In the genomic region with DNA sequence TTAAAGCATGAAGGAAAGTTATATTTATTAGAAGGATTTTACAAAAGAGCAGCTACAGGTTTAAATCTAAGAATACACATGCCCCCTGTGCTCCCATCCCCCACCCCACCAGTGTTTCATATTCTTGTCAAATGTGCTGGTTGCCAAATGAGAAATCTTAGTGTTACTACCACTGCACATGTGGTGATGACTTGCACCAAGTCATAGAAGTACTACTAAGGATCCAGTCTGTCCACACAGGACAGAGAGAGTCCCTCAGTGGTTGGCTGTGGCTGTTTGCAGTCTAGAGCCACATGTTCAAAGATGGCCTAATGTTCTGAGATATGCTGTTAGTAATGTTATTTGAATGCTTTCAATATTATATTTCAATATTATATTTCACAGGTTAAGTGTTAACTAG, we compare ENCODE assay signal across 28 cellular contexts.
"Had no signal": no experiment of that assay in that cellular context is flagged by ENCODE, and none has a peak within 500 bp of the region (broad histone marks: within the 10 kb centered on the region; RNA-seq: fewer than 3 reads in every experiment).

No MANE protein-coding gene starts in this region.

- H3K4me1 Mint-ChIP-seq: immature natural killer cell; naive thymus-derived CD4-positive, alpha-beta T cell; stimulated activated naive CD8-positive, alpha-beta T cell treated with anti-CD3 and anti-CD28 coated beads, Interleukin-15, amount 100 ng/mL, for 72 hours had no signal

- H3K4me1 ChIP-seq: esophagus squamous epithelium, lower lobe of right lung, psoas muscle, suprapubic skin, transverse colon, upper lobe of right lung had no signal

- H3K4me3 ChIP-seq: esophagus squamous epithelium, lower lobe of right lung, ovary, psoas muscle, suprapubic skin, transverse colon, upper lobe of right lung, uterus had no signal

- H3K9me3 ChIP-seq: esophagus squamous epithelium, lower lobe of right lung, ovary, psoas muscle, suprapubic skin, transverse colon, upper lobe of right lung, uterus had no signal

- H3K27ac Mint-ChIP-seq: effector memory CD8-positive, alpha-beta T cell; immature natural killer cell; naive thymus-derived CD4-positive, alpha-beta T cell; stimulated activated naive CD8-positive, alpha-beta T cell treated with anti-CD3 and anti-CD28 coated beads, Interleukin-15, amount 100 ng/mL, for 72 hours had no signal

- H3K27ac ChIP-seq: esophagus squamous epithelium, lower lobe of right lung, ovary, psoas muscle, suprapubic skin, transverse colon, upper lobe of right lung had no signal

- H3K36me3 Mint-ChIP-seq: immature natural killer cell had no signal

- DNase-seq: cortex of kidney; effector memory CD8-positive, alpha-beta T cell; erythroblast; esophagus squamous epithelium; hypothalamus; immature natural killer cell; islet precursor cell; left ventricle myocardium superior; lower lobe of right lung; midbrain; naive thymus-derived CD4-positive, alpha-beta T cell; nephron progenitor cell; nucleus accumbens; ovary; posterior cingulate gyrus; psoas muscle; right cardiac atrium; small intestine; stimulated activated CD4-positive, alpha-beta T cell treated with anti-CD3 and anti-CD28 coated beads, Interleukin-12 subunit alpha, Interleukin-12 subunit beta, amount 100 ng/mL, for 4 hours; stimulated activated CD4-positive, alpha-beta T cell treated with anti-CD3 and anti-CD28 coated beads, Interleukin-1b, Interleukin-23, amount 100 ng/mL, for 48 hours; stimulated activated CD4-positive, alpha-beta T cell treated with anti-CD3 and anti-CD28 coated beads, Interleukin-4, amount 100 ng/mL, for 1 hour; stimulated activated CD8-positive, alpha-beta memory T cell treated with anti-CD3 and anti-CD28 coated beads, Interleukin-4, amount 100 ng/mL, for 48 hours; stimulated activated naive CD4-positive, alpha-beta T cell; stimulated activated naive CD8-positive, alpha-beta T cell treated with anti-CD3 and anti-CD28 coated beads, Interleukin-15, amount 100 ng/mL, for 72 hours; transverse colon; upper lobe of right lung; uterus had no signal

- H3K27me3 ChIP-seq: esophagus squamous epithelium, ovary, suprapubic skin, transverse colon, upper lobe of right lung, uterus had no signal

- H3K36me3 ChIP-seq: esophagus squamous epithelium, lower lobe of right lung, ovary, suprapubic skin, transverse colon, upper lobe of right lung, uterus had no signal

- H3K27me3 Mint-ChIP-seq: effector memory CD8-positive, alpha-beta T cell; naive thymus-derived CD4-positive, alpha-beta T cell; stimulated activated naive CD8-positive, alpha-beta T cell treated with anti-CD3 and anti-CD28 coated beads, Interleukin-15, amount 100 ng/mL, for 72 hours had no signal

- H3K4me3 Mint-ChIP-seq: effector memory CD8-positive, alpha-beta T cell; immature natural killer cell; naive thymus-derived CD4-positive, alpha-beta T cell; nephron progenitor cell; stimulated activated naive CD8-positive, alpha-beta T cell treated with anti-CD3 and anti-CD28 coated beads, Interleukin-15, amount 100 ng/mL, for 72 hours had no signal

- ATAC-seq: effector memory CD8-positive, alpha-beta T cell; left ventricle myocardium superior; lower lobe of right lung; naive thymus-derived CD4-positive, alpha-beta T cell; psoas muscle; right cardiac atrium; stimulated activated naive CD8-positive, alpha-beta T cell treated with anti-CD3 and anti-CD28 coated beads, Interleukin-15, amount 100 ng/mL, for 72 hours; upper lobe of right lung had no signal

- H3K9me3 Mint-ChIP-seq: stimulated activated naive CD8-positive, alpha-beta T cell treated with anti-CD3 and anti-CD28 coated beads, Interleukin-15, amount 100 ng/mL, for 72 hours had no signal
